In the genomic region with DNA sequence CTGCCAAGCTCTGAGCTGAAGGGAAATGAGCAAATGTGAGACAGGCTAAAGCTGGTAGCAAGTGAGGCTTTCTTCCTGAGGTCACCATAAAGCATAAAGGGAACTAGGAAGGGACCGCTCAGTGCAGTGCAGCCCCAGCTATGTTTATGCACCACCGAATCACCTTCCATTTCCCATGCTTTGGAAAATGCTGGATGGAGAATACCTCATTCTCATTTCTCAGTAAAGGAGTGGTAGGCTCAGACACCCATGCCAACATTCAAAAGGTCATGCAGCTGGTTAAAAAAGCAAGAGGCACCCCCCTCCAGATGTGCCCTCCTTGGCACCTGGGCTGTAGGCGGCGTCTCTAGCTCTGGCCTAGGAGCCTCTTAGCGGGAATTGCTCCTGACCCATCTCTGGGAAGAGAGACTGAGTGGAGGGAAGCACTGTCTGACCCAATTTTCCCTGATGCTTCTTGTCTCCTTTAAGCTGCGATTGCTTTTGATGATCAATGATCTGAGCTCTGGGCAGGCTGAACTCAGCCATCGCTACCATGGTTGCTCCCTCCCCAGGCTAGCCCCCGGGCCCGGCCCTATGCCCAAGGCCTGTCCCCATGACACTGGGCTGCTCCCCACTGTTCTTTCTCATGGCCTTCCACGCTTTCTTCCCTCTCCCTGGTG, we compare ENCODE assay signal across 14 cellular contexts.
"Had no signal": no experiment of that assay in that cellular context is flagged by ENCODE, and none has a peak within 500 bp of the region (broad histone marks: within the 10 kb centered on the region; RNA-seq: fewer than 3 reads in every experiment).

No MANE protein-coding gene starts in this region.

- H3K4me1 Mint-ChIP-seq: mesothelial cell of epicardium; neural progenitor cell; stimulated activated naive B cell treated with anti-CD40 and anti-IgM and Interleukin-4, amounts not matched to agents 10 μg/mL and 1 μg/mL and 100 μg/mL, for 72 hours had no signal

- ATAC-seq: activated CD4-positive, CD25-positive, alpha-beta regulatory T cell treated with anti-CD3 and anti-CD28 coated beads, Interleukin-2, amount 50 U/mL, for 24 hours; pancreas; stimulated activated naive B cell treated with anti-CD40 and anti-IgM and Interleukin-4, amounts not matched to agents 10 μg/mL and 1 μg/mL and 100 μg/mL, for 72 hours had no signal

- DNase-seq: activated CD4-positive, alpha-beta T cell treated with anti-CD3 and anti-CD28 coated beads, Interleukin-2, amount 50 U/mL, for 1 hour; activated CD8-positive, alpha-beta memory T cell treated with anti-CD3 and anti-CD28 coated beads for 24 hours; activated naive CD4-positive, alpha-beta T cell treated with anti-CD3 and anti-CD28 coated beads for 36 hours; activated T-cell treated with anti-CD3 and anti-CD28 coated beads for 4 hours; esophagus squamous epithelium; SJCRH30; stimulated activated CD4-positive, alpha-beta T cell treated with anti-CD3 and anti-CD28 coated beads, Interleukin-2, amount 100 ng/mL, for 48 hours; stimulated activated naive B cell treated with anti-CD40 and anti-IgM and Interleukin-4, amounts not matched to agents 10 μg/mL and 1 μg/mL and 100 μg/mL, for 72 hours; transverse colon had no signal

- H3K27me3 ChIP-seq: esophagus squamous epithelium, hepatocyte, neural progenitor cell, pancreas, SJCRH30, transverse colon had no signal

- H3K9me3 ChIP-seq: pancreas, SJCRH30 had no signal

- H3K4me1 ChIP-seq: esophagus squamous epithelium, neural progenitor cell, pancreas, SJCRH30, transverse colon had no signal

- H3K4me3 Mint-ChIP-seq: activated naive CD4-positive, alpha-beta T cell treated with anti-CD3 and anti-CD28 coated beads for 36 hours; mesothelial cell of epicardium; neural progenitor cell; stimulated activated naive B cell treated with anti-CD40 and anti-IgM and Interleukin-4, amounts not matched to agents 10 μg/mL and 1 μg/mL and 100 μg/mL, for 72 hours had no signal

- H3K27me3 Mint-ChIP-seq: stimulated activated naive B cell treated with anti-CD40 and anti-IgM and Interleukin-4, amounts not matched to agents 10 μg/mL and 1 μg/mL and 100 μg/mL, for 72 hours had no signal

- H3K27ac Mint-ChIP-seq: activated naive CD4-positive, alpha-beta T cell treated with anti-CD3 and anti-CD28 coated beads for 36 hours; mesothelial cell of epicardium; neural progenitor cell; stimulated activated naive B cell treated with anti-CD40 and anti-IgM and Interleukin-4, amounts not matched to agents 10 μg/mL and 1 μg/mL and 100 μg/mL, for 72 hours had no signal

- H3K27ac ChIP-seq: esophagus squamous epithelium, hepatocyte, neural progenitor cell, pancreas, SJCRH30, transverse colon had no signal

- H3K4me3 ChIP-seq: esophagus squamous epithelium, hepatocyte, neural progenitor cell, pancreas, SJCRH30, transverse colon had no signal

- H3K36me3 ChIP-seq: neural progenitor cell, pancreas, SJCRH30, transverse colon had no signal
